ENCODE assay signal across 33 cellular contexts in genomic region chr15:74170083-74170844, GRCh38. TPM values are rescaled to one million over a fixed set of nuclear protein-coding genes. Genes with fewer than 3 reads are reported as not detected.
A peak's percentile ranks its signal among the peaks of the same experiment; 100 is the strongest.
DNase-seq lines count a peak whose midpoint lies in the region; ATAC-seq and TF ChIP-seq lines count a peak whose summit lies in the region.
"Had no signal": no experiment of that assay in that cellular context is flagged by ENCODE, and none has a peak within 500 bp of the region (broad histone marks: within the 10 kb centered on the region; RNA-seq: fewer than 3 reads in every experiment).

No MANE protein-coding gene starts in this region.

- no peak for TF ChIP-seq POLR2A in tibial nerve (IDR thresholded peaks at IDR 0.05)

- no peaks in the 10 kb centered on the region for H3K9me3 ChIP-seq in HEK293 (ENCODE audit: control insufficient read depth, insufficient read depth, low read depth, low read length)
- H3K9me3 ChIP-seq in tibial nerve: no peaks in the 10 kb centered on the region

- peaks cover 10% of the 10 kb centered on the region for H3K27me3 Mint-ChIP-seq in nephron progenitor cell (ENCODE audit: low read depth, poor library complexity)
- H3K27me3 Mint-ChIP-seq: stimulated activated naive CD8-positive, alpha-beta T cell treated with anti-CD3 and anti-CD28 coated beads, Interleukin-15, Interleukin-2, amounts not matched to agents 100 ng/mL and 50 ng/mL, for 24 hours had no signal

- peak overlapping the region; percentile 1 for H3K4me3 Mint-ChIP-seq in nephron progenitor cell
- H3K4me3 Mint-ChIP-seq: activated CD4-positive, alpha-beta T cell treated with anti-CD3 and anti-CD28 coated beads, Interleukin-2, amount 10 ng/mL, durations not matched to agents 7 days and 5 days; activated T-cell treated with anti-CD3 and anti-CD28 coated beads, Interleukin-2, amount 50 U/mL, for 4 hours; endodermal cell; natural killer cell; stimulated activated naive CD8-positive, alpha-beta T cell treated with anti-CD3 and anti-CD28 coated beads, Interleukin-15, Interleukin-2, amounts not matched to agents 100 ng/mL and 50 ng/mL, for 24 hours; WTC11 had no signal

- H3K36me3 Mint-ChIP-seq in nephron progenitor cell (ENCODE audit: low read depth): no peaks in the 10 kb centered on the region
- H3K36me3 Mint-ChIP-seq: natural killer cell, WTC11 had no signal

- TF ChIP-seq CTCF in HEK293 (tag by site-specific recombination; IDR thresholded peaks at IDR 0.05) (no peak), nephron progenitor cell (IDR thresholded peaks at IDR 0.05) (no peak), tibial nerve (IDR thresholded peaks at IDR 0.05) (no peak)

- no peak for TF ChIP-seq EP300 in tibial nerve (IDR thresholded peaks at IDR 0.05)

- H3K36me3 ChIP-seq in HEK293 (ENCODE audit: control insufficient read depth in 2 of 2, insufficient read depth in 1 of 2, low read length in 2 of 2) (no peaks in the 10 kb centered on the region), tibial nerve (peaks cover 0 to under 1% (median 0%) of the 10 kb centered on the region in 3 donors)

- H3K27ac Mint-ChIP-seq in nephron progenitor cell: peak overlapping the region; percentile 87
- H3K27ac Mint-ChIP-seq: activated CD4-positive, alpha-beta T cell treated with anti-CD3 and anti-CD28 coated beads, Interleukin-2, amount 10 ng/mL, durations not matched to agents 7 days and 5 days; endodermal cell; natural killer cell; stimulated activated naive CD8-positive, alpha-beta T cell treated with anti-CD3 and anti-CD28 coated beads, Interleukin-15, Interleukin-2, amounts not matched to agents 100 ng/mL and 50 ng/mL, for 24 hours; WTC11 had no signal

- peaks cover 76% of the 10 kb centered on the region for H3K4me1 Mint-ChIP-seq in nephron progenitor cell
- H3K4me1 Mint-ChIP-seq: activated CD4-positive, alpha-beta T cell treated with anti-CD3 and anti-CD28 coated beads, Interleukin-2, amount 10 ng/mL, durations not matched to agents 7 days and 5 days; natural killer cell had no signal

- H3K27me3 ChIP-seq in tibial nerve: no peaks in the 10 kb centered on the region

- ATAC-seq in GM19023 (IDR thresholded peaks at IDR 0.05; ENCODE audit: unreplicated experiment) (no peak), GM19452 (IDR thresholded peaks at IDR 0.05; ENCODE audit: unreplicated experiment) (no peak)
- ATAC-seq: activated T-cell treated with anti-CD3 and anti-CD28 coated beads, Interleukin-2, amount 50 U/mL, for 4 hours; esophagus mucosa; natural killer cell; WTC11 had no signal

- H3K9me3 Mint-ChIP-seq in nephron progenitor cell: no peaks in the 10 kb centered on the region
- H3K9me3 Mint-ChIP-seq: activated CD4-positive, alpha-beta T cell treated with anti-CD3 and anti-CD28 coated beads, Interleukin-2, amount 10 ng/mL, durations not matched to agents 7 days and 5 days; activated T-cell treated with anti-CD3 and anti-CD28 coated beads, Interleukin-2, amount 50 U/mL, for 4 hours; endodermal cell; natural killer cell; stimulated activated naive CD8-positive, alpha-beta T cell treated with anti-CD3 and anti-CD28 coated beads, Interleukin-15, Interleukin-2, amounts not matched to agents 100 ng/mL and 50 ng/mL, for 24 hours; WTC11 had no signal

- POLR2A ChIA-PET in HEK293 (lab: Yijun Ruan, JAX): no interaction called here

- peak; percentile 43 for DNase-seq in ecto neural progenitor cell (ENCODE audit: low spot score)
- no peak for DNase-seq in nephron progenitor cell
- DNase-seq in tibial nerve (ENCODE audit: low spot score in 2 of 2): no peak
- no peak for DNase-seq in AML-193 (lab: John Stamatoyannopoulos, UW)
- DNase-seq: activated CD4-positive, alpha-beta T cell treated with anti-CD3 and anti-CD28 coated beads, Interleukin-2, amount 10 ng/mL, durations not matched to agents 7 days and 5 days; activated gamma-delta T cell treated with Interleukin-2 at 50 U/mL for 16 hours; activated T-cell treated with anti-CD3 and anti-CD28 coated beads, Interleukin-2, amount 50 U/mL, for 4 hours; C1 segment of cervical spinal cord; central memory CD4-positive, alpha-beta T cell; DMS53; endodermal cell; HCEC 1CT; Kasumi-1; natural killer cell; NCI-H1417 treated with DMSO at 0.1 percent for 48 hours; NCI-H2081 treated with DMSO at 0.1 percent for 48 hours; NCI-H446; NCI-H82; retina; RPMI8226; stimulated activated CD4-positive, alpha-beta T cell treated with anti-CD3 and anti-CD28 coated beads, Interleukin-2, amount 100 ng/mL, for 24 hours had no signal

- 73% methylated on average over 15 of the region's 15 CpGs for WGBS in tibial nerve, 2 donors

- no peak overlapping the region for H3K27ac ChIP-seq in HEK293 (ENCODE audit: extremely low read depth, low read depth, low read length)
- H3K27ac ChIP-seq in tibial nerve: peak overlapping the region in 3 of 4 donors; percentile 16 to 44 (median 36)
- H3K27ac ChIP-seq: parathyroid adenoma had no signal

- H3K4me3 ChIP-seq in HEK293 (ENCODE audit: low read depth, low read length) (no peak overlapping the region), tibial nerve (no peak overlapping the region)

- CTCF ChIA-PET in HEK293 (lab: Yijun Ruan, JAX): interaction anchor here (0.6 to 1.5 kb wide), 4 partner anchors 13 to 137 kb away, joined by 3 to 4 read pairs (median 3); no protein-coding TSS in a partner anchor

- peaks cover 8% of the 10 kb centered on the region for H3K4me1 ChIP-seq in HEK293 (ENCODE audit: control insufficient read depth, insufficient read depth, low read length)
- H3K4me1 ChIP-seq in tibial nerve: peaks cover 0 to 77% (median 20%) of the 10 kb centered on the region in 4 donors
- H3K4me1 ChIP-seq: parathyroid adenoma had no signal

TF ChIP-seq in HEK293, 187 proteins besides CTCF, POLR2A, EP300 and RAD21:
- TF ChIP-seq PRDM1 (tag by site-specific recombination; IDR thresholded peaks at IDR 0.05) (peak; percentile 43; the same call in 1 of the 2 replicates), ZBTB6 (tag by site-specific recombination; IDR thresholded peaks at IDR 0.05) (no peak)

RNA-seq across cellular contexts. Expression of gene ISLR, which starts 3.2 kb away (rescaled TPM):
- total RNA-seq in tibial nerve: 100 to 1,000 TPM in 3 of 4 donors, 10 to 100 TPM in 1; 41.7 to 250 (median 164) TPM
- total RNA-seq: activated CD4-positive, alpha-beta T cell treated with anti-CD3 and anti-CD28 coated beads, Interleukin-2, amount 10 ng/mL, durations not matched to agents 7 days and 5 days; mononuclear cell; natural killer cell; SK-MEL-5; T-helper 1 cell treated with Interleukin-12 subunit alpha and Interleukin-12 subunit beta and Interleukin-4 antibody, amounts not matched to agents 30 ng/mL and 1 ng/mL, for 36 hours had no signal

RNA-seq across cellular contexts. Expression of gene STRA6, which starts 32.3 kb away (rescaled TPM):
- 1 to 10 TPM in 1 of 4 donors, under 1 TPM in 1, not detected in 2; 0.39 to 1.9 TPM for total RNA-seq in tibial nerve
- total RNA-seq: activated CD4-positive, alpha-beta T cell treated with anti-CD3 and anti-CD28 coated beads, Interleukin-2, amount 10 ng/mL, durations not matched to agents 7 days and 5 days; activated T-cell treated with anti-CD3 and anti-CD28 coated beads, Interleukin-2, amount 50 U/mL, for 4 hours; mononuclear cell; natural killer cell; SK-MEL-5; T-helper 1 cell treated with Interleukin-12 subunit alpha and Interleukin-12 subunit beta and Interleukin-4 antibody, amounts not matched to agents 30 ng/mL and 1 ng/mL, for 36 hours had no signal

RNA-seq across cellular contexts. Expression of gene ISLR2, which starts 39.9 kb away (rescaled TPM):
- total RNA-seq in tibial nerve: 1 to 10 TPM in 1 of 4 donors, under 1 TPM in 2, not detected in 1; 0.66 to 1.5 (median 0.98) TPM
- total RNA-seq: activated CD4-positive, alpha-beta T cell treated with anti-CD3 and anti-CD28 coated beads, Interleukin-2, amount 10 ng/mL, durations not matched to agents 7 days and 5 days; activated T-cell treated with anti-CD3 and anti-CD28 coated beads, Interleukin-2, amount 50 U/mL, for 4 hours; endodermal cell; fibroblast of villous mesenchyme; liver; mononuclear cell; natural killer cell; SK-MEL-5; T-helper 1 cell treated with Interleukin-12 subunit alpha and Interleukin-12 subunit beta and Interleukin-4 antibody, amounts not matched to agents 30 ng/mL and 1 ng/mL, for 36 hours had no signal
